Comparison of ENCODE assay signal across 20 cellular contexts in genomic region chr12:93974252-93974651, GRCh38.
"Had no signal": no experiment of that assay in that cellular context is flagged by ENCODE, and none has a peak within 500 bp of the region (broad histone marks: within the 10 kb centered on the region; RNA-seq: fewer than 3 reads in every experiment).

No MANE protein-coding gene starts in this region.

- H3K36me3 ChIP-seq: brain microvascular endothelial cell, colonic mucosa, lower lobe of right lung, prostate gland, vagina had no signal

- H3K4me1 ChIP-seq: colonic mucosa, prostate gland had no signal

- H3K9me3 ChIP-seq: colonic mucosa, lower lobe of right lung, prostate gland, vagina had no signal

- H3K27me3 Mint-ChIP-seq: activated CD4-positive, alpha-beta memory T cell treated with anti-CD3 and anti-CD28 coated beads for 36 hours had no signal

- H3K4me1 Mint-ChIP-seq: WTC11 had no signal

- DNase-seq: activated CD4-positive, alpha-beta memory T cell treated with anti-CD3 and anti-CD28 coated beads for 36 hours; activated CD4-positive, alpha-beta T cell treated with anti-CD3 and anti-CD28 coated beads for 4 hours; activated CD8-positive, alpha-beta memory T cell treated with anti-CD3 and anti-CD28 coated beads, Interleukin-2, amount 10 ng/mL, durations not matched to agents 7 days and 5 days; activated naive CD4-positive, alpha-beta T cell treated with anti-CD3 and anti-CD28 coated beads for 36 hours; brain microvascular endothelial cell; colonic mucosa; endodermal cell; foreskin melanocyte; left cardiac atrium; lower lobe of right lung; stimulated activated CD4-positive, alpha-beta T cell treated with anti-CD3 and anti-CD28 coated beads, Interleukin-2, amount 100 ng/mL, for 24 hours; stimulated activated naive CD4-positive, alpha-beta T cell treated with Interleukin-2 at 50 U/mL for 16 hours; trophoblast cell had no signal

- H3K36me3 Mint-ChIP-seq: activated CD4-positive, alpha-beta memory T cell treated with anti-CD3 and anti-CD28 coated beads for 36 hours; activated CD8-positive, alpha-beta memory T cell treated with anti-CD3 and anti-CD28 coated beads, Interleukin-2, amount 10 ng/mL, durations not matched to agents 7 days and 5 days; WTC11 had no signal

- ATAC-seq: activated CD8-positive, alpha-beta memory T cell treated with anti-CD3 and anti-CD28 coated beads, Interleukin-2, amount 10 ng/mL, durations not matched to agents 7 days and 5 days; lower lobe of right lung; sciatic nerve; WTC11 had no signal

- H3K4me3 ChIP-seq: colonic mucosa, lower lobe of right lung, prostate gland, SK-N-MC, vagina had no signal

- H3K27me3 ChIP-seq: brain microvascular endothelial cell, colonic mucosa, vagina had no signal

- H3K27ac Mint-ChIP-seq: activated CD4-positive, alpha-beta memory T cell treated with anti-CD3 and anti-CD28 coated beads for 36 hours; activated CD8-positive, alpha-beta memory T cell treated with anti-CD3 and anti-CD28 coated beads, Interleukin-2, amount 10 ng/mL, durations not matched to agents 7 days and 5 days; activated naive CD4-positive, alpha-beta T cell treated with anti-CD3 and anti-CD28 coated beads for 36 hours; endodermal cell; WTC11 had no signal

- H3K4me3 Mint-ChIP-seq: activated CD4-positive, alpha-beta memory T cell treated with anti-CD3 and anti-CD28 coated beads for 36 hours; activated CD8-positive, alpha-beta memory T cell treated with anti-CD3 and anti-CD28 coated beads, Interleukin-2, amount 10 ng/mL, durations not matched to agents 7 days and 5 days; activated naive CD4-positive, alpha-beta T cell treated with anti-CD3 and anti-CD28 coated beads for 36 hours; central memory CD8-positive, alpha-beta T cell; endodermal cell; neural crest cell; WTC11 had no signal

- H3K27ac ChIP-seq: brain microvascular endothelial cell, colonic mucosa, lower lobe of right lung, prostate gland, SK-N-MC, vagina had no signal

- H3K9me3 Mint-ChIP-seq: activated CD4-positive, alpha-beta memory T cell treated with anti-CD3 and anti-CD28 coated beads for 36 hours; activated naive CD4-positive, alpha-beta T cell treated with anti-CD3 and anti-CD28 coated beads for 36 hours; central memory CD8-positive, alpha-beta T cell had no signal
